Comparison of ENCODE assay signal across 8 cellular contexts in the genomic region with DNA sequence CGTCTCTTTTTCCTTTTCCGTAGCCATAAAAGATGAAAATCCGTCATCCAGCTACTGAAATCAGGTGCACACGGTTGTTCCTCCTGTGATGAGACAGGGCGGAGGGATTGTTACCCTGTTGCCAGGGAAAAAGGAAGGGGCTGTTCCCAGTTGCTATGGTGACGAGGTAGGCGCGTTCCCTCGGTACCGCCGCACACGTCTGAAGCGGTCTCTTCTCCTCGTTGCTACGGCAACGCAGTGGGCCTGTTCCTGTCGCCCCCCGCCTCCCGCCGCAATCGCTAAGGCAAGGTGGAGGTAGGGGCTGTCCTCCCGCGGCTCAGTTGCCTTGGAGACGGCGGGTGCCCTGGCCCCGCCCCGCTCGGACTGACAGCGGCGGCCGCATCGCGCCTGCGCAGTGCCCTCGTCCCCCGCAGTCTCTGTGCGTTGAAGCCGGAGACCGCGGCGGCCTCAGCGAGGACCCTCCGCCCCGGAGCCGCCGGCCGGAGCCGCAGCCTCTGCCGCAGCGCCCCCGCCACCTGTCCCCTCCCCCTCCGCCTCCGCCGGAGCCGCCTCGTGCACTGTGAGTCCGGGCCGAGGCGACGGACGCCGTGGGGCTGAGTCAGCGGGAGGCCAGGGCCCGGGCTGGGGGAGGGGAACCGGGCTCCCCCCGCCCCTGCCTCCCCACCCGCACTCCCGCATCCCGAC. TPM values are rescaled to one million over a fixed set of nuclear protein-coding genes. Genes with fewer than 3 reads are reported as not detected.
A peak's percentile ranks its signal among the peaks of the same experiment; 100 is the strongest.
DNase-seq lines count a peak whose midpoint lies in the region; ATAC-seq and TF ChIP-seq lines count a peak whose summit lies in the region.

MAPRE3 (plus strand) TSS at position 394 of the 684 bp plus-strand sequence. CDS start 51,582 bp downstream, outside the sequence.

- H3K9ac ChIP-seq in Karpas-422 (ENCODE audit: low read length) = peak within 1 kb of the TSS; percentile 62
- peak within 1 kb of the TSS; percentile 74 for H3K9ac ChIP-seq in fibroblast of lung (ENCODE audit: insufficient read depth, low read length)

- H3K4me3 Mint-ChIP-seq in CD8-positive, alpha-beta T cell = peak within 1 kb of the TSS; percentile 83
- peak within 1 kb of the TSS; percentile 83 for H3K4me3 Mint-ChIP-seq in activated T-helper 17 cell treated with anti-CD3 and anti-CD28 coated beads, Interleukin-2, amount 50 U/mL, for 72 hours

- peaks cover 19% of the 10 kb centered on the region for H3K27me3 Mint-ChIP-seq in CD8-positive, alpha-beta T cell (ENCODE audit: low read depth)
- peaks cover 9% of the 10 kb centered on the region for H3K27me3 Mint-ChIP-seq in activated T-helper 17 cell treated with anti-CD3 and anti-CD28 coated beads, Interleukin-2, amount 50 U/mL, for 72 hours

- peak within 1 kb of the TSS; percentile 74 for H3K4me2 ChIP-seq in Karpas-422 (ENCODE audit: low read depth, low read length, poor library complexity, severe bottlenecking)
- peak within 1 kb of the TSS; percentile 99 for H3K4me2 ChIP-seq in fibroblast of lung (ENCODE audit: extremely low read depth, insufficient read depth, low read length)

- H2AFZ ChIP-seq in Karpas-422 (ENCODE audit: low read length) = peak within 1 kb of the TSS; percentile 52; the same call in 1 of the 2 replicates
- H2AFZ ChIP-seq in fibroblast of lung (ENCODE audit: low read length) = peak within 1 kb of the TSS; percentile 93

- H3K79me2 ChIP-seq in Karpas-422 (ENCODE audit: low read length) (no peaks in the 10 kb centered on the region), fibroblast of lung (ENCODE audit: control insufficient read depth, insufficient read depth, low read length) (no peaks in the 10 kb centered on the region)

- no peaks in the 10 kb centered on the region for H3K9me3 ChIP-seq in CD8-positive, alpha-beta T cell (ENCODE audit: low read length)
- H3K9me3 ChIP-seq in Karpas-422 (ENCODE audit: low read length) (no peaks in the 10 kb centered on the region), fibroblast of lung (ENCODE audit: control insufficient read depth, insufficient read depth, low read depth, low read length) (no peaks in the 10 kb centered on the region)

- H3K4me1 Mint-ChIP-seq in CD8-positive, alpha-beta T cell (ENCODE audit: low read depth) = peaks cover 25% of the 10 kb centered on the region
- H3K4me1 Mint-ChIP-seq in activated T-helper 17 cell treated with anti-CD3 and anti-CD28 coated beads, Interleukin-2, amount 50 U/mL, for 72 hours = peaks cover 12% of the 10 kb centered on the region

- peak; percentile 60 to 89 (median 74) for DNase-seq in CD8-positive, alpha-beta T cell
- DNase-seq in Karpas-422 (peak; percentile 87), RKO (ENCODE audit: low spot score) (peak; percentile 67), fibroblast of lung (ENCODE audit: low read depth in 2 of 2) (peak; percentile 53 to 69), myocyte (ENCODE audit: low read depth) (peak; percentile 75)
- peak; percentile 40 to 77 for DNase-seq in stimulated activated CD8-positive, alpha-beta memory T cell treated with anti-CD3 and anti-CD28 coated beads, Interleukin-7, amount 100 ng/mL, for 4 hours (ENCODE audit: low read depth in 2 of 2)

- POLR2A ChIA-PET in CD8-positive, alpha-beta T cell (lab: Charles Lee) = no interaction called here

- H3K4me1 ChIP-seq in CD8-positive, alpha-beta T cell (ENCODE audit: insufficient read depth, low read length) = peaks cover 9% of the 10 kb centered on the region
- H3K4me1 ChIP-seq in Karpas-422 (ENCODE audit: low read length) (peaks cover 7% of the 10 kb centered on the region), fibroblast of lung (ENCODE audit: control insufficient read depth, extremely low read depth, insufficient read depth, low read length) (peaks cover 6% of the 10 kb centered on the region)

- H3K36me3 Mint-ChIP-seq in CD8-positive, alpha-beta T cell = no peaks in the 10 kb centered on the region
- no peaks in the 10 kb centered on the region for H3K36me3 Mint-ChIP-seq in activated T-helper 17 cell treated with anti-CD3 and anti-CD28 coated beads, Interleukin-2, amount 50 U/mL, for 72 hours (ENCODE audit: low read depth)

- no peaks in the 10 kb centered on the region for H4K20me1 ChIP-seq in Karpas-422 (ENCODE audit: insufficient read depth, low read depth, low read length)
- H4K20me1 ChIP-seq in fibroblast of lung (ENCODE audit: control insufficient read depth, extremely low read depth, insufficient read depth, low read length) = no peaks in the 10 kb centered on the region

- intact Hi-C loops in CD8-positive, alpha-beta T cell (cut with DNase I, micrococcal nuclease) = loop anchor here in 1 of 2 experiments (1.0 kb wide), 1 partner anchor 116 kb away; the partner anchor contains the start of gene KHK

- ATAC-seq in CD8-positive, alpha-beta T cell = peak; percentile 85
- ATAC-seq in GM21528 (IDR thresholded peaks at IDR 0.05; ENCODE audit: low FRiP score, unreplicated experiment) = peak; percentile 76
- peak; percentile 95 for ATAC-seq in activated T-helper 17 cell treated with anti-CD3 and anti-CD28 coated beads, Interleukin-2, amount 50 U/mL, for 72 hours (replicated peaks)

- H3K27ac Mint-ChIP-seq in CD8-positive, alpha-beta T cell = peak within 1 kb of the TSS; percentile 37
- H3K27ac Mint-ChIP-seq in activated T-helper 17 cell treated with anti-CD3 and anti-CD28 coated beads, Interleukin-2, amount 50 U/mL, for 72 hours = peak within 1 kb of the TSS; percentile 74

- CTCF ChIA-PET in CD8-positive, alpha-beta T cell (lab: Charles Lee) = interaction anchor here (1.4 to 3.5 kb wide), 2 partner anchors 8 to 46 kb away, joined by 4 to 22 read pairs; no protein-coding TSS in a partner anchor

- H3K9me3 Mint-ChIP-seq in CD8-positive, alpha-beta T cell = no peaks in the 10 kb centered on the region
- H3K9me3 Mint-ChIP-seq in activated T-helper 17 cell treated with anti-CD3 and anti-CD28 coated beads, Interleukin-2, amount 50 U/mL, for 72 hours = no peaks in the 10 kb centered on the region

- TF ChIP-seq CTCF in CD8-positive, alpha-beta T cell (IDR thresholded peaks at IDR 0.05) = no peak
- no peak for TF ChIP-seq CTCF in fibroblast of lung (conservative IDR thresholded peaks at IDR 0.05 in 1 of 2, IDR thresholded peaks at IDR 0.05 in 1 of 2; ENCODE audit: low read depth in 1 of 2, low read length in 2 of 2)

- peak within 1 kb of the TSS; percentile 49 for H3K27ac ChIP-seq in CD8-positive, alpha-beta T cell (ENCODE audit: low read depth, low read length)
- H3K27ac ChIP-seq in Karpas-422 (ENCODE audit: low read length) (no peak within 1 kb of the TSS), fibroblast of lung (ENCODE audit: insufficient read depth, low read length) (peak within 1 kb of the TSS; percentile 82)

- H3K4me3 ChIP-seq in CD8-positive, alpha-beta T cell (ENCODE audit: low read depth, low read length) = peak within 1 kb of the TSS; percentile 58
- H3K4me3 ChIP-seq in Karpas-422 (ENCODE audit: low read length) (peak within 1 kb of the TSS; percentile 66), fibroblast of lung (replicated peaks in 1 of 4; ENCODE audit: control extremely low read depth in 1 of 4, insufficient read depth in 1 of 4, low read depth in 3 of 4, low read length in 4 of 4) (peak within 1 kb of the TSS; percentile 64 to 91 (median 85))

- no peaks in the 10 kb centered on the region for H3K27me3 ChIP-seq in CD8-positive, alpha-beta T cell (ENCODE audit: insufficient read depth, low read length)
- H3K27me3 ChIP-seq in Karpas-422 (ENCODE audit: low read length) (no peaks in the 10 kb centered on the region), fibroblast of lung (ENCODE audit: control insufficient read depth, insufficient read depth, low read length) (peaks cover 17% of the 10 kb centered on the region)

- no peaks in the 10 kb centered on the region for H3K36me3 ChIP-seq in CD8-positive, alpha-beta T cell (ENCODE audit: insufficient read depth, low read length)
- H3K36me3 ChIP-seq in Karpas-422 (ENCODE audit: insufficient read depth, low read length) (no peaks in the 10 kb centered on the region), fibroblast of lung (ENCODE audit: control insufficient read depth, insufficient read depth, low read length) (no peaks in the 10 kb centered on the region)

- H3K9me2 ChIP-seq in Karpas-422 (replicated peaks; ENCODE audit: insufficient read depth, low read length) = no peaks in the 10 kb centered on the region

RNA-seq across cellular contexts. Expression of gene MAPRE3, which starts in this region (rescaled TPM):
- 1 to 10 TPM; 2.6 to 3.8 TPM for total RNA-seq in CD8-positive, alpha-beta T cell
- total RNA-seq in Karpas-422 (2014; rRNA removed; shearing (Covaris generic); ENCODE audit: low replicate concordance) = 0.30 and 0.65 TPM in 2 replicates
- total RNA-seq in activated T-helper 17 cell treated with anti-CD3 and anti-CD28 coated beads, Interleukin-2, amount 50 U/mL, for 72 hours = 1 to 10 TPM; 3.4 to 4.2 TPM
- total RNA-seq in fibroblast of lung (2.8 and 7.9 TPM in 2 replicates), myocyte (59.8 and 68.3 TPM in 2 replicates)
- 13.9 and 21.0 TPM in 2 replicates for polyA plus RNA-seq in fibroblast of lung
- 18.9 and 29.1 TPM in 2 replicates for polyA plus RNA-seq in fibroblast of lung (2012)
- 6.4 and 10.7 TPM in 2 replicates for polyA minus RNA-seq in fibroblast of lung (ENCODE audit: low replicate concordance)
- polyA plus RNA-seq in myocyte (2012) = 203 TPM

Comparison
In these comparisons a context has a peak if more than half of its experiments do, and no peak if none do; other contexts are left out.
1. Peak in DNase-seq, H3K4me3 ChIP-seq, H3K9ac ChIP-seq and H3K4me2 ChIP-seq in Karpas-422; RNA of the gene not detected or under 1 TPM.